8 cellular contexts compared by ENCODE assay signal in the genomic region with DNA sequence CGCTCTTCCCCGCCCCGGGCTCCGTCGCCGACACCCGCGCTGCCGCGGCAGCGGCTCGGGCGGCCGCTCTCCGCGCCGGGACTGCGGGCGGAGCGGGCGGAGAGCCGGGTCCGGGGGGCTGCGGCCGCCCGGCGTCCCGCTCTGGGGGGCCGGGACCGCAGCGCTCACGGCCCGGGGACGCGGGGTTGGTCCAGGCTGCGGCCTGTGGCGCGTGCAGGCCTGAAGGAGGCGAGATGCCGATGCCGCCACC. TPM values are rescaled to one million over a fixed set of nuclear protein-coding genes. Genes with fewer than 3 reads are reported as not detected.
DNase-seq lines count a peak whose midpoint lies in the region; ATAC-seq, FAIRE-seq and TF ChIP-seq lines count a peak whose summit lies in the region.

No MANE protein-coding gene starts in this region.

- TF ChIP-seq RAD21 in neural cell (conservative IDR thresholded peaks at IDR 0.05) = no peak

- H3K36me3 ChIP-seq in BE2C (no peaks in the 10 kb centered on the region), endothelial cell of umbilical vein (ENCODE audit: control insufficient read depth in 2 of 2, extremely low read depth in 1 of 2, insufficient read depth in 2 of 2, low read length in 2 of 2) (peaks cover 0 to 2% of the 10 kb centered on the region in 2 experiments), neural cell (ENCODE audit: insufficient read depth, low read length) (no peaks in the 10 kb centered on the region)

- H3K4me1 ChIP-seq in BE2C = no peaks in the 10 kb centered on the region
- peaks cover 27% of the 10 kb centered on the region for H3K4me1 ChIP-seq in endothelial cell of umbilical vein (ENCODE audit: control insufficient read depth, extremely low read depth, insufficient read depth, low read length)

- H3K9me3 ChIP-seq in BE2C (no peaks in the 10 kb centered on the region), endothelial cell of umbilical vein (replicated peaks; ENCODE audit: control insufficient read depth, insufficient read depth, low read length) (no peaks in the 10 kb centered on the region), neural cell (ENCODE audit: low read length) (no peaks in the 10 kb centered on the region)

- H3K79me2 ChIP-seq in endothelial cell of umbilical vein (ENCODE audit: control insufficient read depth, insufficient read depth, low read length) (peaks cover 37% of the 10 kb centered on the region), neural cell (replicated peaks; ENCODE audit: insufficient read depth, low read length) (peaks cover 35% of the 10 kb centered on the region)

- TF ChIP-seq POLR2A in endothelial cell of umbilical vein (IDR thresholded peaks at IDR 0.05; ENCODE audit: low read depth, low read length) = peak; percentile 59

- no peaks in the 10 kb centered on the region for H3F3A ChIP-seq in neural cell (ENCODE audit: insufficient read depth, low read length, poor library complexity, severe bottlenecking)

- POLR2A ChIA-PET in endothelial cell of umbilical vein (lab: Charles Lee) = interaction anchor here (0.6 to 1.4 kb wide), 4 partner anchors 11 to 83 kb away, joined by 3 to 6 read pairs (median 5); no protein-coding TSS in a partner anchor

- H3K27ac ChIP-seq in endothelial cell of umbilical vein (ENCODE audit: insufficient read depth, low read depth, low read length) (peak overlapping the region; percentile 62), neural cell (ENCODE audit: low read length) (no peak overlapping the region)

- peak overlapping the region; percentile 97 for H3K4me2 ChIP-seq in endothelial cell of umbilical vein (ENCODE audit: insufficient read depth, low read length)
- no peak overlapping the region for H3K4me2 ChIP-seq in neural cell (ENCODE audit: low read length)

- DNase-seq in BE2C (no peak), LNCaP clone FGC (ENCODE audit: low read depth) (no peak), endothelial cell of umbilical vein (ENCODE audit: low read depth, low spot score) (no peak), NCI-H69 (lab: John Stamatoyannopoulos, UW) (no peak)
- no peak for DNase-seq in central memory CD4-positive, alpha-beta T cell
- DNase-seq in activated effector memory CD4-positive, alpha-beta T cell treated with anti-CD3 and anti-CD28 coated beads, Interleukin-2, amount 50 U/mL, for 16 hours = no peak

- H3K9me2 ChIP-seq in neural cell (ENCODE audit: insufficient read depth, low read length) = no peaks in the 10 kb centered on the region

- TF ChIP-seq CTCF in BE2C (IDR thresholded peaks at IDR 0.05; ENCODE audit: low read depth, low read length) (no peak), LNCaP clone FGC (IDR thresholded peaks at IDR 0.05; ENCODE audit: control insufficient read depth, extremely low read depth, insufficient read depth) (no peak), endothelial cell of umbilical vein (IDR thresholded peaks at IDR 0.05; ENCODE audit: extremely low read depth in 1 of 2, insufficient read depth in 1 of 2, low read depth in 1 of 2, low read length in 2 of 2) (peak in 1 of 2 donors; percentile 22), neural cell (IDR thresholded peaks at IDR 0.05; ENCODE audit: poor library complexity, severe bottlenecking) (no peak)

- H3K9ac ChIP-seq in endothelial cell of umbilical vein (replicated peaks; ENCODE audit: extremely low read depth, insufficient read depth, low read length) = peak overlapping the region; percentile 85
- H3K9ac ChIP-seq in neural cell (ENCODE audit: low read length) = peak overlapping the region; percentile 67

- peak overlapping the region; percentile 73 for H2AFZ ChIP-seq in endothelial cell of umbilical vein (ENCODE audit: low read depth, low read length)
- H2AFZ ChIP-seq in neural cell (ENCODE audit: low read depth, low read length) = no peak overlapping the region

- CTCF ChIA-PET in endothelial cell of umbilical vein (lab: Charles Lee) = interaction anchor here (0.8 to 5.1 kb wide), 10 partner anchors 13 to 156 kb away, joined by 3 to 49 read pairs (median 6); no protein-coding TSS in a partner anchor

- H3K4me3 ChIP-seq in BE2C (ENCODE audit: low read depth, low read length) = peak overlapping the region; percentile 79
- H3K4me3 ChIP-seq in LNCaP clone FGC (ENCODE audit: low read depth, low read length) = peak overlapping the region; percentile 64
- peak overlapping the region; percentile 81 to 94 (median 83) for H3K4me3 ChIP-seq in endothelial cell of umbilical vein (replicated peaks in 1 of 3; ENCODE audit: insufficient read depth in 1 of 3, low read depth in 1 of 3, low read length in 3 of 3)
- peak overlapping the region; percentile 97 for H3K4me3 ChIP-seq in neural cell (ENCODE audit: low read length)

- ATAC-seq in GM21528 (IDR thresholded peaks at IDR 0.05; ENCODE audit: low FRiP score, unreplicated experiment) = no peak

- H4K20me1 ChIP-seq in endothelial cell of umbilical vein (replicated peaks; ENCODE audit: control insufficient read depth, extremely low read depth, insufficient read depth, low read length) (peaks cover 9% of the 10 kb centered on the region), neural cell (ENCODE audit: insufficient read depth) (no peaks in the 10 kb centered on the region)

- no TSS peak for BruUV-seq in endothelial cell of umbilical vein (replicated peaks; lab: Mats Ljungman, UMichigan)

- no peaks in the 10 kb centered on the region for H3K9me1 ChIP-seq in endothelial cell of umbilical vein (replicated peaks; ENCODE audit: control insufficient read depth, extremely low read depth, insufficient read depth, low read length)

- peaks cover 20% of the 10 kb centered on the region for H3K27me3 ChIP-seq in BE2C
- no peaks in the 10 kb centered on the region for H3K27me3 ChIP-seq in endothelial cell of umbilical vein (ENCODE audit: control insufficient read depth in 2 of 2, insufficient read depth in 2 of 2, low read length in 2 of 2)
- no peaks in the 10 kb centered on the region for H3K27me3 ChIP-seq in neural cell (ENCODE audit: insufficient read depth, low read depth, low read length)

- FAIRE-seq in endothelial cell of umbilical vein (lab: Jason Lieb, UNC) = no peak

- no peak for TF ChIP-seq EP300 in neural cell (conservative IDR thresholded peaks at IDR 0.05; ENCODE audit: poor library complexity, severe bottlenecking)

- intact Hi-C loops in endothelial cell of umbilical vein (cut with micrococcal nuclease) = loop anchor here (1.0 to 5.0 kb wide), 6 partner anchors 14 to 248 kb away; partner anchors contain the start of gene SAP30

- dilution Hi-C loops in endothelial cell of umbilical vein (cut with MboI; ENCODE audit: extremely low pct_ligation_motif_present, low sequenced_read_pairs) = no loop called here

TF ChIP-seq in endothelial cell of umbilical vein, 7 proteins besides CTCF, POLR2A, EP300 and RAD21:
- no peak for TF ChIP-seq JUN (IDR thresholded peaks at IDR 0.05; ENCODE audit: borderline replicate concordance, insufficient read depth, insufficient read length, low read depth)
- TF ChIP-seq GATA2 (IDR thresholded peaks at IDR 0.05; ENCODE audit: insufficient read depth, insufficient read length, low read depth, low read length) = no peak
- no peak for TF ChIP-seq EZH2 (IDR thresholded peaks at IDR 0.05; ENCODE audit: borderline replicate concordance, low read depth, low read length, severe bottlenecking)
- TF ChIP-seq, protein P1, sequence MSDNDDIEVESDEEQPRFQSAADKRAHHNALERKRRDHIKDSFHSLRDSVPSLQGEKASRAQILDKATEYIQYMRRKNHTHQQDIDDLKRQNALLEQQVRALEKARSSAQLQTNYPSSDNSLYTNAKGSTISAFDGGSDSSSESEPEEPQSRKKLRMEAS (IDR thresholded peaks at IDR 0.05; ENCODE audit: insufficient read depth, insufficient read length) = no peak
- no peak for TF ChIP-seq POLR2AphosphoS5 (IDR thresholded peaks at IDR 0.05; ENCODE audit: insufficient read depth, low read depth, low read length)
- no peak for TF ChIP-seq MYC (IDR thresholded peaks at IDR 0.05; ENCODE audit: low read depth, low read length)
- no peak for TF ChIP-seq FOS (IDR thresholded peaks at IDR 0.05; ENCODE audit: borderline replicate concordance, insufficient read depth, low read length)

TF ChIP-seq in neural cell, 6 proteins besides CTCF, POLR2A, EP300 and RAD21 (continues in another document):
- TF ChIP-seq SMC3 (conservative IDR thresholded peaks at IDR 0.05; ENCODE audit: poor library complexity) (no peak), EZH2 (IDR thresholded peaks at IDR 0.05; ENCODE audit: borderline replicate concordance, insufficient read depth, low read length, poor library complexity, severe bottlenecking) (no peak), POLR2AphosphoS5 (IDR thresholded peaks at IDR 0.05) (no peak)

RNA-seq across cellular contexts. Expression of gene GALNT7, which starts 0.5 kb away (rescaled TPM):
- 2.4 TPM for polyA plus RNA-seq in BE2C (2012; ENCODE audit: insufficient read depth, insufficient read length, low read depth)
- total RNA-seq in endothelial cell of umbilical vein = 54.6 and 63.3 TPM in 2 replicates
- 14.2 and 19.6 TPM in 2 replicates for polyA plus RNA-seq in endothelial cell of umbilical vein
- 20.5 and 20.6 TPM in 2 replicates for polyA plus RNA-seq in endothelial cell of umbilical vein (2011; cell fraction: cytosol; rRNA removed)
- 40.6 and 59.9 TPM in 2 replicates for polyA plus RNA-seq in endothelial cell of umbilical vein (2011; cell fraction: nucleus; rRNA removed)
- 34.9 and 66.0 TPM in 2 replicates for polyA plus RNA-seq in endothelial cell of umbilical vein (2012)
- 48.5 and 57.0 TPM in 2 replicates for polyA minus RNA-seq in endothelial cell of umbilical vein
- polyA minus RNA-seq in endothelial cell of umbilical vein (2011; cell fraction: cytosol; rRNA and poly(A)+ RNA removed) = 8.4 TPM
- polyA minus RNA-seq in endothelial cell of umbilical vein (2011; cell fraction: nucleus; rRNA and poly(A)+ RNA removed) = 45.2 and 73.6 TPM in 2 replicates
- polyA plus RNA-seq in neural cell = 14.9 and 15.0 TPM in 2 replicates
- polyA minus RNA-seq in neural cell = 24.3 and 31.8 TPM in 2 replicates
